Comparison of ENCODE assay signal across 16 cellular contexts in genomic region chr14:25349269-25349668, GRCh38.
A peak's percentile ranks its signal among the peaks of the same experiment; 100 is the strongest.
DNase-seq lines count a peak whose midpoint lies in the region; ATAC-seq and TF ChIP-seq lines count a peak whose summit lies in the region.
"Had no signal": no experiment of that assay in that cellular context is flagged by ENCODE, and none has a peak within 500 bp of the region (broad histone marks: within the 10 kb centered on the region; RNA-seq: fewer than 3 reads in every experiment).

No MANE protein-coding gene starts in this region.

- H3K27ac Mint-ChIP-seq in stimulated activated naive CD8-positive, alpha-beta T cell treated with anti-CD3 and anti-CD28 coated beads, Interleukin-15, amount 100 ng/mL, for 72 hours = no peak overlapping the region
- H3K27ac Mint-ChIP-seq: CD8-positive, alpha-beta memory T cell; HFFc6 had no signal

- 13 to 35% (median 17%) methylated on average over 1 of the region's 1 CpG for WGBS in ovary, 3 donors

- TF ChIP-seq POLR2A in ovary (IDR thresholded peaks at IDR 0.05) = no peak

- no peak for TF ChIP-seq EP300 in ovary (IDR thresholded peaks at IDR 0.05)

- H3K27me3 Mint-ChIP-seq in stimulated activated naive CD8-positive, alpha-beta T cell treated with anti-CD3 and anti-CD28 coated beads, Interleukin-15, amount 100 ng/mL, for 72 hours = no peaks in the 10 kb centered on the region

- no peak for ATAC-seq in stimulated activated naive CD8-positive, alpha-beta T cell treated with anti-CD3 and anti-CD28 coated beads, Interleukin-15, Interleukin-2, amounts not matched to agents 100 U/mL and 50 U/mL, for 24 hours
- no peak for ATAC-seq in stimulated activated naive CD8-positive, alpha-beta T cell treated with anti-CD3 and anti-CD28 coated beads, Interleukin-15, amount 100 ng/mL, for 72 hours
- ATAC-seq in left colon = no peak
- ATAC-seq in HG02884 (IDR thresholded peaks at IDR 0.05; ENCODE audit: unreplicated experiment) = no peak
- ATAC-seq: PC-3 had no signal

- no peak overlapping the region for H3K4me3 Mint-ChIP-seq in stimulated activated naive CD8-positive, alpha-beta T cell treated with anti-CD3 and anti-CD28 coated beads, Interleukin-15, amount 100 ng/mL, for 72 hours
- H3K4me3 Mint-ChIP-seq: CD8-positive, alpha-beta memory T cell; HFFc6 had no signal

- H3K4me1 Mint-ChIP-seq in stimulated activated naive CD8-positive, alpha-beta T cell treated with anti-CD3 and anti-CD28 coated beads, Interleukin-15, amount 100 ng/mL, for 72 hours = no peaks in the 10 kb centered on the region
- H3K4me1 Mint-ChIP-seq: CD8-positive, alpha-beta memory T cell had no signal

- intact Hi-C loops in ovary (cut with DNase I) = no loop called here
- intact Hi-C loops in left colon (cut with DNase I, micrococcal nuclease) = no loop called here

- H3K9me3 Mint-ChIP-seq in stimulated activated naive CD8-positive, alpha-beta T cell treated with anti-CD3 and anti-CD28 coated beads, Interleukin-15, amount 100 ng/mL, for 72 hours = peaks cover 6 to 10% of the 10 kb centered on the region in 2 donors

- no peaks in the 10 kb centered on the region for H3K36me3 ChIP-seq in ovary

- peak overlapping the region; percentile 24 for H3K27ac ChIP-seq in angular gyrus (ENCODE audit: low read depth, low read length)
- H3K27ac ChIP-seq in ovary = no peak overlapping the region

- H3K4me1 ChIP-seq in ovary (ENCODE audit: insufficient read depth) = no peaks in the 10 kb centered on the region

- no peaks in the 10 kb centered on the region for H3K9me3 ChIP-seq in ovary

- H3K4me3 ChIP-seq in ovary = no peak overlapping the region

- no peak for TF ChIP-seq CTCF in ovary (IDR thresholded peaks at IDR 0.05)

- H3K27me3 ChIP-seq in ovary = no peaks in the 10 kb centered on the region

- peak; percentile 13 for DNase-seq in stimulated activated naive CD8-positive, alpha-beta T cell treated with anti-CD3 and anti-CD28 coated beads, Interleukin-15, Interleukin-2, amounts not matched to agents 100 U/mL and 50 U/mL, for 24 hours
- DNase-seq in stimulated activated naive CD8-positive, alpha-beta T cell treated with anti-CD3 and anti-CD28 coated beads, Interleukin-15, amount 100 ng/mL, for 72 hours = no peak
- DNase-seq in ovary = peak in 3 of 5 donors; percentile 15 to 52 (median 22)
- DNase-seq in left colon = no peak
- no peak for DNase-seq in NCI-H774 (lab: John Stamatoyannopoulos, UW)
- DNase-seq: CD8-positive, alpha-beta memory T cell; GF-D8; HFFc6; KG1; NCI-H1092; NCI-H2107; NCI-H226; NCI-H69; PC-3 had no signal

Comparison
In these comparisons a context has a peak if more than half of its experiments do, and no peak if none do; other contexts are left out.
1. DNase-seq: peak in stimulated activated naive CD8-positive, alpha-beta T cell treated with anti-CD3 and anti-CD28 coated beads, Interleukin-15, Interleukin-2, amounts not matched to agents 100 U/mL and 50 U/mL, for 24 hours (single experiment) and ovary (3 of 5); none in stimulated activated naive CD8-positive, alpha-beta T cell treated with anti-CD3 and anti-CD28 coated beads, Interleukin-15, amount 100 ng/mL, for 72 hours (0 of 2), left colon (0 of 2) and NCI-H774 (single experiment).